ENCODE assay signal across 14 cellular contexts in genomic region chr9:274101-274500, GRCh38. TPM values are rescaled to one million over a fixed set of nuclear protein-coding genes. Genes with fewer than 3 reads are reported as not detected.
DNase-seq lines count a peak whose midpoint lies in the region; ATAC-seq, FAIRE-seq and TF ChIP-seq lines count a peak whose summit lies in the region.
"Had no signal": no experiment of that assay in that cellular context is flagged by ENCODE, and none has a peak within 500 bp of the region (broad histone marks: within the 10 kb centered on the region; RNA-seq: fewer than 3 reads in every experiment).

No MANE protein-coding gene starts in this region.

- peaks cover 13 to 19% of the 10 kb centered on the region in 2 donors for H3K36me3 Mint-ChIP-seq in CD4-positive, alpha-beta memory T cell
- H3K36me3 Mint-ChIP-seq in activated T-helper 17 cell treated with anti-CD3 and anti-CD28 coated beads, Interleukin-2, amount 50 U/mL, for 72 hours (ENCODE audit: low read depth) = peaks cover 29% of the 10 kb centered on the region
- H3K36me3 Mint-ChIP-seq in natural killer cell treated with Interleukin-12 subunit alpha and Interleukin-12 subunit beta and Interleukin-15 and Interleukin-18, amount 100 ng/mL, for 72 hours = peaks cover 17% of the 10 kb centered on the region

- no peaks in the 10 kb centered on the region for H3K9me3 ChIP-seq in CD4-positive, alpha-beta memory T cell (ENCODE audit: control insufficient read depth in 1 of 2, low read length in 2 of 2)

- CTCF ChIA-PET in CD4-positive, alpha-beta memory T cell (lab: Charles Lee; ENCODE audit: partially characterized antibody) = interaction anchor here (1.0 to 4.5 kb wide), 4 partner anchors 36 to 97 kb away, joined by 3 to 32 read pairs (median 4); partner anchors contain the start of gene DOCK8

- POLR2A ChIA-PET in CD4-positive, alpha-beta memory T cell (lab: Charles Lee; ENCODE audit: partially characterized antibody) = interaction anchor here (0.8 to 10.5 kb wide), 9 partner anchors 7 to 59 kb away, joined by 3 to 192 read pairs (median 7); partner anchors contain the start of gene DOCK8

- no peaks in the 10 kb centered on the region for H3K27me3 ChIP-seq in CD4-positive, alpha-beta memory T cell (ENCODE audit: insufficient read depth, low read length)
- H3K27me3 ChIP-seq: cardiac muscle cell had no signal

- no peak for ATAC-seq in activated T-helper 17 cell treated with anti-CD3 and anti-CD28 coated beads, Interleukin-2, amount 50 U/mL, for 72 hours (replicated peaks)
- ATAC-seq in natural killer cell treated with Interleukin-12 subunit alpha and Interleukin-12 subunit beta and Interleukin-15 and Interleukin-18, amount 100 ng/mL, for 72 hours = no peak
- ATAC-seq in SK-N-SH treated with all-trans-retinoic acid at 6 μM for 48 hours (no peak), HG03354 (IDR thresholded peaks at IDR 0.05; ENCODE audit: poor library complexity, severe bottlenecking, unreplicated experiment) (no peak)

- peak overlapping the region in 5 of 7 donors; percentile 93 to 99 (median 98) for H3K27ac Mint-ChIP-seq in CD4-positive, alpha-beta memory T cell
- H3K27ac Mint-ChIP-seq in activated T-helper 17 cell treated with anti-CD3 and anti-CD28 coated beads, Interleukin-2, amount 50 U/mL, for 72 hours = peak overlapping the region; percentile 88
- H3K27ac Mint-ChIP-seq in natural killer cell treated with Interleukin-12 subunit alpha and Interleukin-12 subunit beta and Interleukin-15 and Interleukin-18, amount 100 ng/mL, for 72 hours = no peak overlapping the region

- peak in 2 of 5 donors; percentile 21 to 36 for DNase-seq in CD4-positive, alpha-beta memory T cell
- DNase-seq in GM18507 (ENCODE audit: extremely low spot score, insufficient read length, low read depth) = no peak
- no peak for DNase-seq in natural killer cell treated with Interleukin-12 subunit alpha and Interleukin-12 subunit beta and Interleukin-15 and Interleukin-18, amount 100 ng/mL, for 72 hours (ENCODE audit: low spot score)
- no peak for DNase-seq in NCI-H2171 treated with DMSO at 0.1 percent for 48 hours (lab: John Stamatoyannopoulos, UW)
- DNase-seq: kidney glomerular epithelial cell; NCI-H187 treated with DMSO at 0.1 percent for 48 hours; NCI-H526 treated with DMSO at 0.1 percent for 48 hours; stimulated activated CD4-positive, alpha-beta T cell treated with anti-CD3 and anti-CD28 coated beads, Interleukin-4, amount 100 ng/mL, for 1 hour had no signal

- H3K4me1 ChIP-seq in CD4-positive, alpha-beta memory T cell (ENCODE audit: insufficient read depth, low read length) = peaks cover 76% of the 10 kb centered on the region

- peak overlapping the region; percentile 55 to 75 for H3K4me3 ChIP-seq in CD4-positive, alpha-beta memory T cell (ENCODE audit: low read length in 2 of 2)
- H3K4me3 ChIP-seq: cardiac muscle cell had no signal

- FAIRE-seq in GM18507 (lab: Jason Lieb, UNC) = peak; percentile 50
- FAIRE-seq: endothelial cell of umbilical vein, G401.6 had no signal

- H3K27me3 Mint-ChIP-seq in CD4-positive, alpha-beta memory T cell = no peaks in the 10 kb centered on the region
- no peaks in the 10 kb centered on the region for H3K27me3 Mint-ChIP-seq in activated T-helper 17 cell treated with anti-CD3 and anti-CD28 coated beads, Interleukin-2, amount 50 U/mL, for 72 hours
- H3K27me3 Mint-ChIP-seq in natural killer cell treated with Interleukin-12 subunit alpha and Interleukin-12 subunit beta and Interleukin-15 and Interleukin-18, amount 100 ng/mL, for 72 hours = no peaks in the 10 kb centered on the region

- H3K9me3 Mint-ChIP-seq in CD4-positive, alpha-beta memory T cell = peaks cover 0 to 2% (median 0%) of the 10 kb centered on the region in 8 donors
- H3K9me3 Mint-ChIP-seq in activated T-helper 17 cell treated with anti-CD3 and anti-CD28 coated beads, Interleukin-2, amount 50 U/mL, for 72 hours = no peaks in the 10 kb centered on the region
- peaks cover 2% of the 10 kb centered on the region for H3K9me3 Mint-ChIP-seq in natural killer cell treated with Interleukin-12 subunit alpha and Interleukin-12 subunit beta and Interleukin-15 and Interleukin-18, amount 100 ng/mL, for 72 hours

- H3K27ac ChIP-seq in CD4-positive, alpha-beta memory T cell (ENCODE audit: low read depth, low read length) = peak overlapping the region; percentile 89
- H3K27ac ChIP-seq: cardiac muscle cell had no signal

- peaks cover 31 to 56% (median 34%) of the 10 kb centered on the region in 4 donors for H3K4me1 Mint-ChIP-seq in CD4-positive, alpha-beta memory T cell
- peaks cover 5% of the 10 kb centered on the region for H3K4me1 Mint-ChIP-seq in activated T-helper 17 cell treated with anti-CD3 and anti-CD28 coated beads, Interleukin-2, amount 50 U/mL, for 72 hours
- H3K4me1 Mint-ChIP-seq in natural killer cell treated with Interleukin-12 subunit alpha and Interleukin-12 subunit beta and Interleukin-15 and Interleukin-18, amount 100 ng/mL, for 72 hours (ENCODE audit: low read depth in 2 of 2) = peaks cover 38 to 52% of the 10 kb centered on the region in 2 donors

- H3K4me3 Mint-ChIP-seq in CD4-positive, alpha-beta memory T cell = peak overlapping the region; percentile 90 to 97 (median 95)
- H3K4me3 Mint-ChIP-seq in activated T-helper 17 cell treated with anti-CD3 and anti-CD28 coated beads, Interleukin-2, amount 50 U/mL, for 72 hours = peak overlapping the region; percentile 73
- peak overlapping the region; percentile 94 for H3K4me3 Mint-ChIP-seq in natural killer cell treated with Interleukin-12 subunit alpha and Interleukin-12 subunit beta and Interleukin-15 and Interleukin-18, amount 100 ng/mL, for 72 hours

- intact Hi-C loops in CD4-positive, alpha-beta memory T cell (cut with micrococcal nuclease) = loop anchor here (5.0 kb wide), 1 partner anchor 33 kb away; no protein-coding TSS in a partner anchor

- no peaks in the 10 kb centered on the region for H3K36me3 ChIP-seq in CD4-positive, alpha-beta memory T cell (ENCODE audit: insufficient read depth, low read length)
- H3K36me3 ChIP-seq: cardiac muscle cell had no signal

TF ChIP-seq in SK-N-SH treated with all-trans-retinoic acid at 6 μM for 48 hours, 23 proteins besides CTCF, POLR2A, EP300 and RAD21 (continues in another document):
- TF ChIP-seq CSRNP3 (CRISPR knock-in tag; IDR thresholded peaks at IDR 0.05) (no peak), ESRRG (CRISPR knock-in tag; IDR thresholded peaks at IDR 0.05) (no peak), CSDC2 (CRISPR knock-in tag; IDR thresholded peaks at IDR 0.05) (no peak), SNAI2 (CRISPR knock-in tag; IDR thresholded peaks at IDR 0.05) (no peak), CREB5 (CRISPR knock-in tag; IDR thresholded peaks at IDR 0.05; ENCODE audit: low read depth) (no peak), PATZ1 (CRISPR knock-in tag; IDR thresholded peaks at IDR 0.05; ENCODE audit: borderline replicate concordance) (no peak), GLIS3 (CRISPR knock-in tag; IDR thresholded peaks at IDR 0.05) (no peak), ZNF8 (CRISPR knock-in tag; IDR thresholded peaks at IDR 0.05) (no peak), TCF4 (CRISPR knock-in tag; IDR thresholded peaks at IDR 0.05; ENCODE audit: borderline replicate concordance) (no peak), ZFP30 (CRISPR knock-in tag; IDR thresholded peaks at IDR 0.05) (no peak), ZFP3 (CRISPR knock-in tag; IDR thresholded peaks at IDR 0.05) (no peak), ZNF565 (CRISPR knock-in tag; conservative IDR thresholded peaks at IDR 0.05; ENCODE audit: low read depth) (no peak), BACH2 (CRISPR knock-in tag; IDR thresholded peaks at IDR 0.05; ENCODE audit: borderline replicate concordance) (no peak)

RNA-seq across cellular contexts. Expression of gene DOCK8, which starts 59.4 kb away (rescaled TPM):
- total RNA-seq in CD4-positive, alpha-beta memory T cell = 100 to 1,000 TPM; 307 to 315 TPM
- polyA plus RNA-seq in CD4-positive, alpha-beta memory T cell = 10 to 100 TPM; 31.0 to 92.5 TPM
- 100 to 1,000 TPM; 133 to 158 TPM for total RNA-seq in activated T-helper 17 cell treated with anti-CD3 and anti-CD28 coated beads, Interleukin-2, amount 50 U/mL, for 72 hours
- 100 to 1,000 TPM; 143 to 174 TPM for total RNA-seq in natural killer cell treated with Interleukin-12 subunit alpha and Interleukin-12 subunit beta and Interleukin-15 and Interleukin-18, amount 100 ng/mL, for 72 hours
- total RNA-seq: cardiac muscle cell had no signal

Comparison
In these comparisons a context has a peak if more than half of its experiments do, and no peak if none do; other contexts are left out.
1. H3K27ac Mint-ChIP-seq: peak in CD4-positive, alpha-beta memory T cell (5 of 7) and activated T-helper 17 cell treated with anti-CD3 and anti-CD28 coated beads, Interleukin-2, amount 50 U/mL, for 72 hours (single experiment); none in natural killer cell treated with Interleukin-12 subunit alpha and Interleukin-12 subunit beta and Interleukin-15 and Interleukin-18, amount 100 ng/mL, for 72 hours (0 of 2).
2. Peak in every context shown above with its lines, with median percentiles within 50 percentile points of each other: H3K4me3 Mint-ChIP-seq.